3 cellular contexts compared by ENCODE assay signal in genomic region chr7:46549892-46550639, GRCh38.
A peak's percentile ranks its signal among the peaks of the same experiment; 100 is the strongest.
TF ChIP-seq lines count a peak whose summit lies in the region.

No MANE protein-coding gene starts in this region.

TF ChIP-seq in A549, 52 proteins besides CTCF, POLR2A, EP300 and RAD21 (continued from another document):
- TF ChIP-seq, protein P1, sequence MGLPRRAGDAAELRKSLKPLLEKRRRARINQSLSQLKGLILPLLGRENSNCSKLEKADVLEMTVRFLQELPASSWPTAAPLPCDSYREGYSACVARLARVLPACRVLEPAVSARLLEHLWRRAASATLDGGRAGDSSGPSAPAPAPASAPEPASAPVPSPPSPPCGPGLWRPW (IDR thresholded peaks at IDR 0.05), result no peak
- TF ChIP-seq JUNB (IDR thresholded peaks at IDR 0.05), result 0 out of 2 replicates have a peak, but pooled peaks have one; percentile 11

TF ChIP-seq in K562, 482 proteins besides CTCF, POLR2A, EP300 and RAD21 (continued from another document):
- TF ChIP-seq MAFG (tag; conservative IDR thresholded peaks at IDR 0.05), result 0 out of 2 replicates have a peak, but pooled peaks have one; percentile 26
- TF ChIP-seq BACH1 (tag; IDR thresholded peaks at IDR 0.05), result no peak
- TF ChIP-seq ZNF316 (IDR thresholded peaks at IDR 0.05), result peak; percentile 62
- no peak for TF ChIP-seq TRIM24 (IDR thresholded peaks at IDR 0.05)
- no peak for TF ChIP-seq ZNF134 (CRISPR knock-in tag; conservative IDR thresholded peaks at IDR 0.05)
- TF ChIP-seq FOXM1 (IDR thresholded peaks at IDR 0.05; ENCODE audit: low read depth), result no peak
- TF ChIP-seq FOXM1 (CRISPR knock-in tag; IDR thresholded peaks at IDR 0.05; ENCODE audit: low read depth), result no peak

TF ChIP-seq in neural cell, 6 proteins besides CTCF, POLR2A, EP300 and RAD21 (continued from another document):
- TF ChIP-seq, protein P2, sequence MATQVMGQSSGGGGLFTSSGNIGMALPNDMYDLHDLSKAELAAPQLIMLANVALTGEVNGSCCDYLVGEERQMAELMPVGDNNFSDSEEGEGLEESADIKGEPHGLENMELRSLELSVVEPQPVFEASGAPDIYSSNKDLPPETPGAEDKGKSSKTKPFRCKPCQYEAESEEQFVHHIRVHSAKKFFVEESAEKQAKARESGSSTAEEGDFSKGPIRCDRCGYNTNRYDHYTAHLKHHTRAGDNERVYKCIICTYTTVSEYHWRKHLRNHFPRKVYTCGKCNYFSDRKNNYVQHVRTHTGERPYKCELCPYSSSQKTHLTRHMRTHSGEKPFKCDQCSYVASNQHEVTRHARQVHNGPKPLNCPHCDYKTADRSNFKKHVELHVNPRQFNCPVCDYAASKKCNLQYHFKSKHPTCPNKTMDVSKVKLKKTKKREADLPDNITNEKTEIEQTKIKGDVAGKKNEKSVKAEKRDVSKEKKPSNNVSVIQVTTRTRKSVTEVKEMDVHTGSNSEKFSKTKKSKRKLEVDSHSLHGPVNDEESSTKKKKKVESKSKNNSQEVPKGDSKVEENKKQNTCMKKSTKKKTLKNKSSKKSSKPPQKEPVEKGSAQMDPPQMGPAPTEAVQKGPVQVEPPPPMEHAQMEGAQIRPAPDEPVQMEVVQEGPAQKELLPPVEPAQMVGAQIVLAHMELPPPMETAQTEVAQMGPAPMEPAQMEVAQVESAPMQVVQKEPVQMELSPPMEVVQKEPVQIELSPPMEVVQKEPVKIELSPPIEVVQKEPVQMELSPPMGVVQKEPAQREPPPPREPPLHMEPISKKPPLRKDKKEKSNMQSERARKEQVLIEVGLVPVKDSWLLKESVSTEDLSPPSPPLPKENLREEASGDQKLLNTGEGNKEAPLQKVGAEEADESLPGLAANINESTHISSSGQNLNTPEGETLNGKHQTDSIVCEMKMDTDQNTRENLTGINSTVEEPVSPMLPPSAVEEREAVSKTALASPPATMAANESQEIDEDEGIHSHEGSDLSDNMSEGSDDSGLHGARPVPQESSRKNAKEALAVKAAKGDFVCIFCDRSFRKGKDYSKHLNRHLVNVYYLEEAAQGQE (IDR thresholded peaks at IDR 0.05; ENCODE audit: borderline replicate concordance), result no peak
- TF ChIP-seq SMC3 (conservative IDR thresholded peaks at IDR 0.05; ENCODE audit: poor library complexity) (no peak), EZH2 (IDR thresholded peaks at IDR 0.05; ENCODE audit: borderline replicate concordance, insufficient read depth, low read length, poor library complexity, severe bottlenecking) (no peak), MXI1 (conservative IDR thresholded peaks at IDR 0.05; ENCODE audit: poor library complexity, severe bottlenecking) (no peak), POLR2AphosphoS5 (IDR thresholded peaks at IDR 0.05) (no peak)
